Comparison of ENCODE assay signal across 8 cellular contexts in the genomic region with DNA sequence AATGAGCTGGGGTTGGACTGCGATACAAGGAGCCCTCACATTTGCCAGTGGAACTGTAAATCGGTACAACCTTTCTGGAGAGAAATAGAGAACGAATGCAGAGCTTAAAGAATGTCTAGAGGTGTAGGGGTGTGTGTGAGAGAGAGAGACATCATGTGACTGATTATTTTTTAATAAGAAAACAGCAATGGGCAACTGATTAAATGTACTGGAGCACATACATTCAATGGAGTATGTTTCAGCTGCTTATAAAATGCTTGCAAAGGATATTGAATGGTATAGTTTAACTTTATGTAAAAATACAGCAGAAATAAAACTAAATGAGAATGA. TPM values are rescaled to one million over a fixed set of nuclear protein-coding genes. Genes with fewer than 3 reads are reported as not detected.
DNase-seq lines count a peak whose midpoint lies in the region; ATAC-seq, FAIRE-seq and TF ChIP-seq lines count a peak whose summit lies in the region.

No MANE protein-coding gene starts in this region.

- peak overlapping the region; percentile 97 for H3K56ac ChIP-seq in H1 (replicated peaks; ENCODE audit: insufficient read length, low read depth, low read length)

- H4K8ac ChIP-seq in H1 (ENCODE audit: extremely low read depth, insufficient read depth, low read length) = no peak overlapping the region

- TF ChIP-seq CTCF in KMS-11 (conservative IDR thresholded peaks at IDR 0.05; ENCODE audit: low read depth, low read length) = no peak
- no peak for TF ChIP-seq CTCF in H1 (IDR thresholded peaks at IDR 0.05; ENCODE audit: control extremely low read depth in 1 of 3, insufficient read depth in 1 of 3, low read depth in 1 of 3, low read length in 3 of 3)
- TF ChIP-seq CTCF in neural cell (IDR thresholded peaks at IDR 0.05; ENCODE audit: poor library complexity, severe bottlenecking) = no peak

- no peaks in the 10 kb centered on the region for H3K79me1 ChIP-seq in H1 (ENCODE audit: low read depth, low read length)

- no peak overlapping the region for H4K91ac ChIP-seq in H1 (replicated peaks; ENCODE audit: insufficient read length, low read length)

- ATAC-seq in GM21619 (IDR thresholded peaks at IDR 0.05; ENCODE audit: unreplicated experiment) = peak; percentile 21
- ATAC-seq in GM18873 (IDR thresholded peaks at IDR 0.05; ENCODE audit: low FRiP score, unreplicated experiment) = no peak

- H3K23ac ChIP-seq in H1 (ENCODE audit: insufficient read length) = no peak overlapping the region

- no peaks in the 10 kb centered on the region for H3F3A ChIP-seq in neural cell (ENCODE audit: insufficient read depth, low read length, poor library complexity, severe bottlenecking)

- 0 out of 2 replicates have a peak, but pooled peaks cover 3% of the 10 kb centered on the region for H3K23me2 ChIP-seq in H1 (ENCODE audit: low read depth, low read length)

- no peak for TF ChIP-seq POLR2A in H1 (IDR thresholded peaks at IDR 0.05; ENCODE audit: control extremely low read depth in 1 of 2, low read depth in 2 of 2, low read length in 2 of 2)

- no peaks in the 10 kb centered on the region for H3K9me2 ChIP-seq in neural cell (ENCODE audit: insufficient read depth, low read length)

- H3K9me3 ChIP-seq in H1 (ENCODE audit: insufficient read depth in 2 of 2, low read depth in 1 of 2, low read length in 1 of 2) = no peaks in the 10 kb centered on the region
- H3K9me3 ChIP-seq in neural cell (ENCODE audit: low read length) = no peaks in the 10 kb centered on the region

- no peaks in the 10 kb centered on the region for H4K20me1 ChIP-seq in KMS-11 (ENCODE audit: insufficient read depth)
- H4K20me1 ChIP-seq in H1 (replicated peaks in 1 of 2; ENCODE audit: control insufficient read depth in 1 of 2, insufficient read depth in 2 of 2, low read length in 2 of 2) = no peaks in the 10 kb centered on the region
- H4K20me1 ChIP-seq in neural cell (ENCODE audit: insufficient read depth) = no peaks in the 10 kb centered on the region

- peak overlapping the region; percentile 70 for H2BK120ac ChIP-seq in H1 (replicated peaks; ENCODE audit: low read depth, low read length)

- peak overlapping the region; percentile 77 for H3K14ac ChIP-seq in H1 (ENCODE audit: insufficient read length)

- TF ChIP-seq EP300 in H1 (IDR thresholded peaks at IDR 0.05; ENCODE audit: borderline replicate concordance in 1 of 2, low read depth in 2 of 2, low read length in 2 of 2) (no peak), neural cell (conservative IDR thresholded peaks at IDR 0.05; ENCODE audit: poor library complexity, severe bottlenecking) (no peak)

- DNase-seq in H1 (ENCODE audit: low read depth in 1 of 2, low spot score in 2 of 2) (no peak), NCI-H1105 (lab: John Stamatoyannopoulos, UW) (no peak)
- DNase-seq in activated effector memory CD4-positive, alpha-beta T cell treated with Interleukin-2 at 50 U/mL for 16 hours = no peak

- no peak overlapping the region for H2BK12ac ChIP-seq in H1 (ENCODE audit: low read depth, low read length)

- CTCF ChIA-PET in H1 (lab: Charles Lee; ENCODE audit: partially characterized antibody) = interaction anchor here (0.8 to 1.8 kb wide), 3 partner anchors 49 to 219 kb away, joined by 3 to 7 read pairs (median 3); no protein-coding TSS in a partner anchor

- H3K4ac ChIP-seq in H1 (replicated peaks; ENCODE audit: insufficient read length, low read depth, low read length) = no peak overlapping the region

- H3K4me3 ChIP-seq in GM08714 (ENCODE audit: low read length) = peak overlapping the region; percentile 73
- H3K4me3 ChIP-seq in KMS-11 (IDR thresholded peaks at IDR 0.05; ENCODE audit: insufficient read depth, low read depth, low read length) = peak overlapping the region; percentile 88
- H3K4me3 ChIP-seq in H1 (ENCODE audit: extremely low read depth in 1 of 4, insufficient read depth in 2 of 4, low read depth in 3 of 4, low read length in 4 of 4) = peak overlapping the region; percentile 63 to 88 (median 84)
- peak overlapping the region; percentile 76 for H3K4me3 ChIP-seq in neural cell (ENCODE audit: low read length)

- POLR2A ChIA-PET in H1 (lab: Charles Lee; ENCODE audit: partially characterized antibody) = interaction anchor here (0.6 to 2.4 kb wide), 12 partner anchors 8 to 198 kb away, joined by 3 to 7 read pairs (median 3); a partner anchor contains a TSS

- 13% methylated on average over 3 of the region's 3 CpGs; no CpG with 5 or more reads in 1 of the 2 experiments for WGBS in H1 (ENCODE audit: extremely low coverage in 1 of 2, insufficient coverage in 1 of 2, insufficient read length in 1 of 2, insufficient replicate concordance in 2 of 2, low coverage in 1 of 2, low lambda C conversion rate in 2 of 2, missing lambda C conversion rate in 1 of 2), 2 experiments

- peak overlapping the region; percentile 38; the same call in 1 of the 2 replicates for H2BK5ac ChIP-seq in H1 (ENCODE audit: low read depth, low read length)

- TF ChIP-seq RAD21 in H1 (IDR thresholded peaks at IDR 0.05 in 1 of 2, conservative IDR thresholded peaks at IDR 0.05 in 1 of 2; ENCODE audit: low read depth in 2 of 2, low read length in 2 of 2) = no peak
- peak; percentile 1 for TF ChIP-seq RAD21 in neural cell (conservative IDR thresholded peaks at IDR 0.05)

- H2AK5ac ChIP-seq in H1 (ENCODE audit: low read depth, low read length) = no peak overlapping the region

- no peak overlapping the region for H2BK15ac ChIP-seq in H1 (ENCODE audit: low read length)

- no peak overlapping the region for H3K18ac ChIP-seq in H1 (ENCODE audit: extremely low read depth, low read length)

- H3K27ac ChIP-seq in KMS-11 (peak overlapping the region; percentile 18), H1 (ENCODE audit: low read depth, low read length) (peak overlapping the region; percentile 69; the same call in 1 of the 2 replicates), neural cell (ENCODE audit: low read length) (peak overlapping the region; percentile 63)

- H3K79me2 ChIP-seq in KMS-11 (ENCODE audit: insufficient read depth, low read depth) = no peaks in the 10 kb centered on the region
- H3K79me2 ChIP-seq in H1 (ENCODE audit: control insufficient read depth in 1 of 2, insufficient read depth in 2 of 2, low read length in 2 of 2) = no peaks in the 10 kb centered on the region
- no peaks in the 10 kb centered on the region for H3K79me2 ChIP-seq in neural cell (replicated peaks; ENCODE audit: insufficient read depth, low read length)

- H3K36me3 ChIP-seq in KMS-11 (ENCODE audit: insufficient read depth) (no peaks in the 10 kb centered on the region), H1 (ENCODE audit: control insufficient read depth in 2 of 4, insufficient read depth in 4 of 4, low read length in 3 of 4) (no peaks in the 10 kb centered on the region), neural cell (ENCODE audit: insufficient read depth, low read length) (no peaks in the 10 kb centered on the region)

- H2AFZ ChIP-seq in KMS-11 (ENCODE audit: low read depth) (peak overlapping the region; percentile 74), H1 (ENCODE audit: low read length) (peak overlapping the region; percentile 92), neural cell (ENCODE audit: low read depth, low read length) (peak overlapping the region; percentile 97)

- H3K4me2 ChIP-seq in KMS-11 (peak overlapping the region; percentile 30), H1 (ENCODE audit: insufficient read depth in 1 of 2, low read depth in 2 of 2, low read length in 2 of 2) (peak overlapping the region; percentile 75 to 84), neural cell (ENCODE audit: low read length) (peak overlapping the region; percentile 66)

- no peaks in the 10 kb centered on the region for H3K4me1 ChIP-seq in KMS-11 (ENCODE audit: low read depth, poor library complexity, severe bottlenecking)
- peaks cover 0 to 3% (median 0%) of the 10 kb centered on the region in 4 experiments; a peak in 1 of 7 replicates for H3K4me1 ChIP-seq in H1 (replicated peaks in 1 of 4; ENCODE audit: control insufficient read depth in 3 of 4, insufficient read depth in 4 of 4, low read length in 3 of 4)

- no peak for FAIRE-seq in H1 (lab: Jason Lieb, UNC)

- no peak overlapping the region for H2BK20ac ChIP-seq in H1 (ENCODE audit: low read length)

- H3K9ac ChIP-seq in KMS-11 = peak overlapping the region; percentile 37; the same call in 1 of the 2 replicates
- H3K9ac ChIP-seq in H1 (replicated peaks in 1 of 4; ENCODE audit: extremely low read depth in 1 of 4, low read depth in 3 of 4, low read length in 3 of 4) = peak overlapping the region; percentile 69 to 85 (median 76); a peak in 6 of 7 replicates
- peak overlapping the region; percentile 74 for H3K9ac ChIP-seq in neural cell (ENCODE audit: low read length)

- no peaks in the 10 kb centered on the region for H3K27me3 ChIP-seq in KMS-11 (ENCODE audit: insufficient read depth, low read depth)
- no peaks in the 10 kb centered on the region for H3K27me3 ChIP-seq in H1 (replicated peaks in 1 of 4; ENCODE audit: control insufficient read depth in 3 of 4, extremely low read depth in 1 of 4, insufficient read depth in 3 of 4, low read length in 3 of 4)
- H3K27me3 ChIP-seq in neural cell (ENCODE audit: insufficient read depth, low read depth, low read length) = no peaks in the 10 kb centered on the region

- peak overlapping the region; percentile 99 for H4K5ac ChIP-seq in H1 (ENCODE audit: insufficient read length, low read depth, low read length)

TF ChIP-seq in H1, 55 proteins besides CTCF, POLR2A, EP300 and RAD21 (continues in another document):
- TF ChIP-seq CREB1 (IDR thresholded peaks at IDR 0.05) = no peak
- TF ChIP-seq SAP30 (IDR thresholded peaks at IDR 0.05; ENCODE audit: insufficient read depth, insufficient replicate concordance, low read length) = no peak

TF ChIP-seq in neural cell, 6 proteins besides CTCF, POLR2A, EP300 and RAD21:
- no peak for TF ChIP-seq EZH2 (IDR thresholded peaks at IDR 0.05; ENCODE audit: borderline replicate concordance, insufficient read depth, low read length, poor library complexity, severe bottlenecking)

RNA-seq across cellular contexts. Expression of a gene that starts 0.4 kb away (rescaled TPM):
- 0.69 and 0.99 TPM in 2 replicates for total RNA-seq in H1 (2021; fragmentation: NEBNext Ultra II Directional; extraction: Animal tissue kit (Norgen Biotek cat#: 25700))
- polyA plus RNA-seq in H1 (2011; rRNA removed) (0.89 and 1.2 TPM in 2 replicates), neural cell (7.1 and 8.6 TPM in 2 replicates)
- 1.7 TPM for polyA plus RNA-seq in H1 (2011; cell fraction: cytosol; rRNA removed)
- 0.67 TPM for polyA plus RNA-seq in H1 (2011; cell fraction: nucleus; rRNA removed)
- 0.69 to 0.93 TPM (median 0.75 TPM) in 4 replicates for polyA plus RNA-seq in H1 (2012, experiment 1 of 2)
- 0.20 TPM for polyA plus RNA-seq in H1 (2012, experiment 2 of 2)
- 1.1 TPM for polyA plus RNA-seq in H1 (2013, experiment 1 of 2)
- 1.2 TPM for polyA plus RNA-seq in H1 (2013, experiment 2 of 2)
- polyA minus RNA-seq in H1 (2011; rRNA and poly(A)+ RNA removed) = 0.76 and 1.3 TPM in 2 replicates
- not detected for polyA minus RNA-seq in H1 (2011; cell fraction: cytosol; rRNA and poly(A)+ RNA removed)
- 3.1 TPM for polyA minus RNA-seq in H1 (2011; cell fraction: nucleus; rRNA and poly(A)+ RNA removed)
- polyA minus RNA-seq in neural cell = 4.6 and 5.9 TPM in 2 replicates

Comparison
In these comparisons a context has a peak if more than half of its experiments do, and no peak if none do; other contexts are left out.
1. H3K27ac ChIP-seq: peak in every context shown above with its lines; median percentile 69 in H1; 63 in neural cell; 18 in KMS-11.